ENCODE assay signal across 1 cellular context in genomic region chr20:45358282-45359068, GRCh38.
TF ChIP-seq lines count a peak whose summit lies in the region.

No MANE protein-coding gene starts in this region.

TF ChIP-seq in K562, 482 proteins besides CTCF, POLR2A, EP300 and RAD21 (continues in another document):
- TF ChIP-seq MTF1 (CRISPR knock-in tag; IDR thresholded peaks at IDR 0.05; ENCODE audit: borderline replicate concordance) (no peak), MTA3 (IDR thresholded peaks at IDR 0.05; ENCODE audit: borderline replicate concordance) (no peak), BRD4 (IDR thresholded peaks at IDR 0.05) (no peak), OTX1 (CRISPR knock-in tag; IDR thresholded peaks at IDR 0.05) (peak; percentile 50; the same call in 1 of the 2 replicates), CHD1 (IDR thresholded peaks at IDR 0.05; ENCODE audit: low read length) (no peak), ZFP36 (IDR thresholded peaks at IDR 0.05; ENCODE audit: low read depth, low read length, partially characterized antibody) (peak; percentile 50), ESRRA (IDR thresholded peaks at IDR 0.05; ENCODE audit: borderline replicate concordance, low read depth) (no peak), SAP30 (IDR thresholded peaks at IDR 0.05; ENCODE audit: borderline replicate concordance, insufficient read depth, low read depth, low read length, poor library complexity, severe bottlenecking) (peak; percentile 31), ZC3H8 (IDR thresholded peaks at IDR 0.05) (no peak), CEBPB (tag; IDR thresholded peaks at IDR 0.05) (peak; percentile 75), ZSCAN29 (IDR thresholded peaks at IDR 0.05) (no peak), CEBPG (CRISPR knock-in tag; IDR thresholded peaks at IDR 0.05) (no peak), CEBPG (tag; conservative IDR thresholded peaks at IDR 0.05 in 1 of 2, IDR thresholded peaks at IDR 0.05 in 1 of 2) (peak; percentile 62 to 73), FOXK2 (conservative IDR thresholded peaks at IDR 0.05 in 1 of 2, IDR thresholded peaks at IDR 0.05 in 1 of 2; ENCODE audit: low read depth in 2 of 2) (peak; percentile 16 to 64; a peak in 2 of 4 replicates), PBX2 (CRISPR knock-in tag; IDR thresholded peaks at IDR 0.05; ENCODE audit: low read depth) (no peak), PBX2 (tag; conservative IDR thresholded peaks at IDR 0.05; ENCODE audit: low read depth) (no peak), ZMIZ1 (IDR thresholded peaks at IDR 0.05; ENCODE audit: low read depth in 2 of 2, low read length in 2 of 2) (no peak), PRDM10 (IDR thresholded peaks at IDR 0.05; ENCODE audit: partially characterized antibody) (no peak), BHLHE40 (IDR thresholded peaks at IDR 0.05; ENCODE audit: low read length) (peak; percentile 36; the same call in 1 of the 2 replicates), TCF3 (CRISPR knock-in tag; IDR thresholded peaks at IDR 0.05) (no peak), SIN3A (IDR thresholded peaks at IDR 0.05; ENCODE audit: borderline replicate concordance in 2 of 2, control insufficient read depth in 1 of 2, low read depth in 2 of 2, low read length in 2 of 2) (no peak), ZZZ3 (IDR thresholded peaks at IDR 0.05) (no peak), FOXA1 (IDR thresholded peaks at IDR 0.05; ENCODE audit: borderline replicate concordance) (no peak), FOSL1 (tag; conservative IDR thresholded peaks at IDR 0.05) (no peak), NFATC3 (IDR thresholded peaks at IDR 0.05) (no peak), NCOA1 (IDR thresholded peaks at IDR 0.05; ENCODE audit: low read depth) (no peak), ZBTB8A (IDR thresholded peaks at IDR 0.05; ENCODE audit: partially characterized antibody) (no peak), FOXJ2 (tag; IDR thresholded peaks at IDR 0.05) (no peak), TOE1 (IDR thresholded peaks at IDR 0.05; ENCODE audit: borderline replicate concordance) (no peak), TOE1 (CRISPR knock-in tag; IDR thresholded peaks at IDR 0.05; ENCODE audit: borderline replicate concordance, low read depth) (no peak), ELF4 (CRISPR knock-in tag; IDR thresholded peaks at IDR 0.05) (0 out of 2 replicates have a peak, but pooled peaks have one; percentile 55), MNT (conservative IDR thresholded peaks at IDR 0.05) (peak; percentile 81 to 85), BCOR (IDR thresholded peaks at IDR 0.05) (peak; percentile 55; the same call in 1 of the 2 replicates), XRCC5 (IDR thresholded peaks at IDR 0.05; ENCODE audit: low read depth, low read length) (no peak)
- TF ChIP-seq, protein P1, sequence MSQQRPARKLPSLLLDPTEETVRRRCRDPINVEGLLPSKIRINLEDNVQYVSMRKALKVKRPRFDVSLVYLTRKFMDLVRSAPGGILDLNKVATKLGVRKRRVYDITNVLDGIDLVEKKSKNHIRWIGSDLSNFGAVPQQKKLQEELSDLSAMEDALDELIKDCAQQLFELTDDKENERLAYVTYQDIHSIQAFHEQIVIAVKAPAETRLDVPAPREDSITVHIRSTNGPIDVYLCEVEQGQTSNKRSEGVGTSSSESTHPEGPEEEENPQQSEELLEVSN (IDR thresholded peaks at IDR 0.05; ENCODE audit: borderline replicate concordance in 1 of 2, extremely low read depth in 1 of 2, insufficient read depth in 1 of 2, insufficient read length in 1 of 2, low read depth in 1 of 2, low read length in 1 of 2, poor library complexity in 1 of 2, severe bottlenecking in 1 of 2) = peak in 1 of 2 experiments; percentile 39
- TF ChIP-seq, protein P2, sequence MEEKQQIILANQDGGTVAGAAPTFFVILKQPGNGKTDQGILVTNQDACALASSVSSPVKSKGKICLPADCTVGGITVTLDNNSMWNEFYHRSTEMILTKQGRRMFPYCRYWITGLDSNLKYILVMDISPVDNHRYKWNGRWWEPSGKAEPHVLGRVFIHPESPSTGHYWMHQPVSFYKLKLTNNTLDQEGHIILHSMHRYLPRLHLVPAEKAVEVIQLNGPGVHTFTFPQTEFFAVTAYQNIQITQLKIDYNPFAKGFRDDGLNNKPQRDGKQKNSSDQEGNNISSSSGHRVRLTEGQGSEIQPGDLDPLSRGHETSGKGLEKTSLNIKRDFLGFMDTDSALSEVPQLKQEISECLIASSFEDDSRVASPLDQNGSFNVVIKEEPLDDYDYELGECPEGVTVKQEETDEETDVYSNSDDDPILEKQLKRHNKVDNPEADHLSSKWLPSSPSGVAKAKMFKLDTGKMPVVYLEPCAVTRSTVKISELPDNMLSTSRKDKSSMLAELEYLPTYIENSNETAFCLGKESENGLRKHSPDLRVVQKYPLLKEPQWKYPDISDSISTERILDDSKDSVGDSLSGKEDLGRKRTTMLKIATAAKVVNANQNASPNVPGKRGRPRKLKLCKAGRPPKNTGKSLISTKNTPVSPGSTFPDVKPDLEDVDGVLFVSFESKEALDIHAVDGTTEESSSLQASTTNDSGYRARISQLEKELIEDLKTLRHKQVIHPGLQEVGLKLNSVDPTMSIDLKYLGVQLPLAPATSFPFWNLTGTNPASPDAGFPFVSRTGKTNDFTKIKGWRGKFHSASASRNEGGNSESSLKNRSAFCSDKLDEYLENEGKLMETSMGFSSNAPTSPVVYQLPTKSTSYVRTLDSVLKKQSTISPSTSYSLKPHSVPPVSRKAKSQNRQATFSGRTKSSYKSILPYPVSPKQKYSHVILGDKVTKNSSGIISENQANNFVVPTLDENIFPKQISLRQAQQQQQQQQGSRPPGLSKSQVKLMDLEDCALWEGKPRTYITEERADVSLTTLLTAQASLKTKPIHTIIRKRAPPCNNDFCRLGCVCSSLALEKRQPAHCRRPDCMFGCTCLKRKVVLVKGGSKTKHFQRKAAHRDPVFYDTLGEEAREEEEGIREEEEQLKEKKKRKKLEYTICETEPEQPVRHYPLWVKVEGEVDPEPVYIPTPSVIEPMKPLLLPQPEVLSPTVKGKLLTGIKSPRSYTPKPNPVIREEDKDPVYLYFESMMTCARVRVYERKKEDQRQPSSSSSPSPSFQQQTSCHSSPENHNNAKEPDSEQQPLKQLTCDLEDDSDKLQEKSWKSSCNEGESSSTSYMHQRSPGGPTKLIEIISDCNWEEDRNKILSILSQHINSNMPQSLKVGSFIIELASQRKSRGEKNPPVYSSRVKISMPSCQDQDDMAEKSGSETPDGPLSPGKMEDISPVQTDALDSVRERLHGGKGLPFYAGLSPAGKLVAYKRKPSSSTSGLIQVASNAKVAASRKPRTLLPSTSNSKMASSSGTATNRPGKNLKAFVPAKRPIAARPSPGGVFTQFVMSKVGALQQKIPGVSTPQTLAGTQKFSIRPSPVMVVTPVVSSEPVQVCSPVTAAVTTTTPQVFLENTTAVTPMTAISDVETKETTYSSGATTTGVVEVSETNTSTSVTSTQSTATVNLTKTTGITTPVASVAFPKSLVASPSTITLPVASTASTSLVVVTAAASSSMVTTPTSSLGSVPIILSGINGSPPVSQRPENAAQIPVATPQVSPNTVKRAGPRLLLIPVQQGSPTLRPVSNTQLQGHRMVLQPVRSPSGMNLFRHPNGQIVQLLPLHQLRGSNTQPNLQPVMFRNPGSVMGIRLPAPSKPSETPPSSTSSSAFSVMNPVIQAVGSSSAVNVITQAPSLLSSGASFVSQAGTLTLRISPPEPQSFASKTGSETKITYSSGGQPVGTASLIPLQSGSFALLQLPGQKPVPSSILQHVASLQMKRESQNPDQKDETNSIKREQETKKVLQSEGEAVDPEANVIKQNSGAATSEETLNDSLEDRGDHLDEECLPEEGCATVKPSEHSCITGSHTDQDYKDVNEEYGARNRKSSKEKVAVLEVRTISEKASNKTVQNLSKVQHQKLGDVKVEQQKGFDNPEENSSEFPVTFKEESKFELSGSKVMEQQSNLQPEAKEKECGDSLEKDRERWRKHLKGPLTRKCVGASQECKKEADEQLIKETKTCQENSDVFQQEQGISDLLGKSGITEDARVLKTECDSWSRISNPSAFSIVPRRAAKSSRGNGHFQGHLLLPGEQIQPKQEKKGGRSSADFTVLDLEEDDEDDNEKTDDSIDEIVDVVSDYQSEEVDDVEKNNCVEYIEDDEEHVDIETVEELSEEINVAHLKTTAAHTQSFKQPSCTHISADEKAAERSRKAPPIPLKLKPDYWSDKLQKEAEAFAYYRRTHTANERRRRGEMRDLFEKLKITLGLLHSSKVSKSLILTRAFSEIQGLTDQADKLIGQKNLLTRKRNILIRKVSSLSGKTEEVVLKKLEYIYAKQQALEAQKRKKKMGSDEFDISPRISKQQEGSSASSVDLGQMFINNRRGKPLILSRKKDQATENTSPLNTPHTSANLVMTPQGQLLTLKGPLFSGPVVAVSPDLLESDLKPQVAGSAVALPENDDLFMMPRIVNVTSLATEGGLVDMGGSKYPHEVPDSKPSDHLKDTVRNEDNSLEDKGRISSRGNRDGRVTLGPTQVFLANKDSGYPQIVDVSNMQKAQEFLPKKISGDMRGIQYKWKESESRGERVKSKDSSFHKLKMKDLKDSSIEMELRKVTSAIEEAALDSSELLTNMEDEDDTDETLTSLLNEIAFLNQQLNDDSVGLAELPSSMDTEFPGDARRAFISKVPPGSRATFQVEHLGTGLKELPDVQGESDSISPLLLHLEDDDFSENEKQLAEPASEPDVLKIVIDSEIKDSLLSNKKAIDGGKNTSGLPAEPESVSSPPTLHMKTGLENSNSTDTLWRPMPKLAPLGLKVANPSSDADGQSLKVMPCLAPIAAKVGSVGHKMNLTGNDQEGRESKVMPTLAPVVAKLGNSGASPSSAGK (IDR thresholded peaks at IDR 0.05) = peak; percentile 82
